1 cellular context compared by ENCODE assay signal in genomic region chr2:111172666-111173065, GRCh38.
A peak's percentile ranks its signal among the peaks of the same experiment; 100 is the strongest.
TF ChIP-seq lines count a peak whose summit lies in the region.

No MANE protein-coding gene starts in this region.

TF ChIP-seq in HepG2, 621 proteins besides CTCF, POLR2A, EP300 and RAD21:
- TF ChIP-seq HDAC6 (IDR thresholded peaks at IDR 0.05; ENCODE audit: low read depth, low read length) (no peak), ZNF891 (CRISPR knock-in tag; IDR thresholded peaks at IDR 0.05) (0 out of 2 replicates have a peak, but pooled peaks have one; percentile 29)
